In genomic region chr13:54124700-54125099, GRCh38 we compare ENCODE assay signal across 19 cellular contexts.
"Had no signal": no experiment of that assay in that cellular context is flagged by ENCODE, and none has a peak within 500 bp of the region (broad histone marks: within the 10 kb centered on the region; RNA-seq: fewer than 3 reads in every experiment).

No MANE protein-coding gene starts in this region.

- H3K9ac ChIP-seq: KMS-11 had no signal

- DNase-seq: IMR-90, Kasumi-1, MM.1S, NCI-H1092 treated with DMSO at 0.1 percent for 48 hours, NCI-H1436, NCI-H187, NCI-H2029, NCI-H2081 treated with DMSO at 0.1 percent for 48 hours, NCI-H2171, NCI-H226, NCI-H446, NCI-H510A, NCI-H524 treated with DMSO at 0.1 percent for 48 hours, NCI-H69, NCI-H774, SHP77 had no signal

- H3K4me2 ChIP-seq: KMS-11 had no signal

- H3K27ac ChIP-seq: KMS-11, RWPE1 had no signal

- ATAC-seq: SK-N-SH treated with all-trans-retinoic acid at 6 μM for 48 hours had no signal
